Comparison of ENCODE assay signal across 1 cellular context in the genomic region with DNA sequence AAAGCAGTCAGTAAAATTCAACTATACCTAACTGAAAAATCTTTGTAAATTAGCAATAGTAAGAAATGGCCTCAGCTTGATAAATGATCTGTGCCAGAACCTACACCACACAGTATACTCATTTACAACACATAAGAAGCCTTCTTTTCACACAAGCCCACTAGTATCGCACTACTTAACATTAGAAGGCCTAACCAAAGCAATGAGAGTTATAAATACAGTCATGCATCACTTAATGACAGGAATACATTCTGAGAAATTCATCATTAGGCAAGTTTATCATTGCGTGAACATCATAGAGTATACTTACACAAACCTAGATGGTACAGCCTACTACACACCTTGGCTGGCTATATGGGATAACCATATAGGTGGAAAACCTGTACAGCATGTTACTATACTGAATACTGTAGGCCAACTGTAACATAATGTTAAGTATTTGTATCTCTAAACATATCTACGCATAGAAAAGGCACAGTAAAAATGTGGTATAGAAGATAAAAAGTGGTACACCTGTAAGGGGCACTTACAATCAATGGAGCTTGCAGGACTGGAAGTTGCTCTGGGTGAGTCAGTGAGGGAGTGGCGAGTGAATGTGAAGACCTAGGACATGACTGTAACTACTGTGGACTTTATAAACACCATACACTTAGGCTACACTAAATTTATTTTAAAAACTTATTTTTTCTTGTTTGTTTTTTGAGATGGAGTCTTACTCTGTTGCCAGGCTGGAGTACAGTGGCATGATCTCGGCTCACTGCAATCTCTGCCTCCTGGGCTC.
TF ChIP-seq lines count a peak whose summit lies in the region.

No MANE protein-coding gene starts in this region.

TF ChIP-seq in IMR-90, 13 proteins besides CTCF, POLR2A, EP300 and RAD21 (continued from another document):
- TF ChIP-seq, protein P1, sequence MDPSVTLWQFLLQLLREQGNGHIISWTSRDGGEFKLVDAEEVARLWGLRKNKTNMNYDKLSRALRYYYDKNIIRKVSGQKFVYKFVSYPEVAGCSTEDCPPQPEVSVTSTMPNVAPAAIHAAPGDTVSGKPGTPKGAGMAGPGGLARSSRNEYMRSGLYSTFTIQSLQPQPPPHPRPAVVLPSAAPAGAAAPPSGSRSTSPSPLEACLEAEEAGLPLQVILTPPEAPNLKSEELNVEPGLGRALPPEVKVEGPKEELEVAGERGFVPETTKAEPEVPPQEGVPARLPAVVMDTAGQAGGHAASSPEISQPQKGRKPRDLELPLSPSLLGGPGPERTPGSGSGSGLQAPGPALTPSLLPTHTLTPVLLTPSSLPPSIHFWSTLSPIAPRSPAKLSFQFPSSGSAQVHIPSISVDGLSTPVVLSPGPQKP (IDR thresholded peaks at IDR 0.05; ENCODE audit: borderline replicate concordance, low read depth, low read length), result no peak
- TF ChIP-seq SMC3 (IDR thresholded peaks at IDR 0.05; ENCODE audit: low read depth, low read length) (no peak), BHLHE40 (IDR thresholded peaks at IDR 0.05; ENCODE audit: low read depth, low read length) (no peak), MAZ (IDR thresholded peaks at IDR 0.05; ENCODE audit: borderline replicate concordance, low read depth, low read length) (no peak), NFE2L2 (IDR thresholded peaks at IDR 0.05; ENCODE audit: low read depth, low read length) (no peak), MAFK (IDR thresholded peaks at IDR 0.05; ENCODE audit: low read depth, low read length) (no peak), CEBPB (IDR thresholded peaks at IDR 0.05; ENCODE audit: low read depth, low read length) (no peak), RCOR1 (IDR thresholded peaks at IDR 0.05; ENCODE audit: insufficient replicate concordance, low read length) (no peak), RFX5 (IDR thresholded peaks at IDR 0.05; ENCODE audit: low read depth, low read length) (no peak), FOS (IDR thresholded peaks at IDR 0.05; ENCODE audit: low read depth, low read length) (no peak)
- TF ChIP-seq, protein P2, sequence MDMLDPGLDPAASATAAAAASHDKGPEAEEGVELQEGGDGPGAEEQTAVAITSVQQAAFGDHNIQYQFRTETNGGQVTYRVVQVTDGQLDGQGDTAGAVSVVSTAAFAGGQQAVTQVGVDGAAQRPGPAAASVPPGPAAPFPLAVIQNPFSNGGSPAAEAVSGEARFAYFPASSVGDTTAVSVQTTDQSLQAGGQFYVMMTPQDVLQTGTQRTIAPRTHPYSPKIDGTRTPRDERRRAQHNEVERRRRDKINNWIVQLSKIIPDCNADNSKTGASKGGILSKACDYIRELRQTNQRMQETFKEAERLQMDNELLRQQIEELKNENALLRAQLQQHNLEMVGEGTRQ (IDR thresholded peaks at IDR 0.05; ENCODE audit: low read depth, low read length), result no peak
TF ChIP-seq in IMR-90: peak in this region for 0.
